ENCODE assay signal across 1 cellular context in genomic region chr2:144181006-144181405, GRCh38.
TF ChIP-seq lines count a peak whose summit lies in the region.

No MANE protein-coding gene starts in this region.

TF ChIP-seq in SK-N-SH treated with all-trans-retinoic acid at 6 μM for 48 hours, 23 proteins besides CTCF, POLR2A, EP300 and RAD21 (continued from another document):
- TF ChIP-seq CREB5 (CRISPR knock-in tag; IDR thresholded peaks at IDR 0.05; ENCODE audit: low read depth) (no peak), ZFP30 (CRISPR knock-in tag; IDR thresholded peaks at IDR 0.05) (no peak), CSRNP3 (CRISPR knock-in tag; IDR thresholded peaks at IDR 0.05) (no peak), ZNF565 (CRISPR knock-in tag; conservative IDR thresholded peaks at IDR 0.05; ENCODE audit: low read depth) (no peak), PPARA (CRISPR knock-in tag; IDR thresholded peaks at IDR 0.05; ENCODE audit: borderline replicate concordance) (no peak), ZFP3 (CRISPR knock-in tag; IDR thresholded peaks at IDR 0.05) (no peak), TCF4 (CRISPR knock-in tag; IDR thresholded peaks at IDR 0.05; ENCODE audit: borderline replicate concordance) (no peak), SNAI2 (CRISPR knock-in tag; IDR thresholded peaks at IDR 0.05) (no peak), GLIS3 (CRISPR knock-in tag; IDR thresholded peaks at IDR 0.05) (no peak), TSHZ2 (CRISPR knock-in tag; IDR thresholded peaks at IDR 0.05) (no peak)
